In genomic region chr2:10030311-10030736, GRCh38 we compare ENCODE assay signal across 1 cellular context.
TF ChIP-seq lines count a peak whose summit lies in the region.

No MANE protein-coding gene starts in this region.

TF ChIP-seq in HepG2, 621 proteins besides CTCF, POLR2A, EP300 and RAD21 (continued from another document and continues in another):
- TF ChIP-seq, protein P1, sequence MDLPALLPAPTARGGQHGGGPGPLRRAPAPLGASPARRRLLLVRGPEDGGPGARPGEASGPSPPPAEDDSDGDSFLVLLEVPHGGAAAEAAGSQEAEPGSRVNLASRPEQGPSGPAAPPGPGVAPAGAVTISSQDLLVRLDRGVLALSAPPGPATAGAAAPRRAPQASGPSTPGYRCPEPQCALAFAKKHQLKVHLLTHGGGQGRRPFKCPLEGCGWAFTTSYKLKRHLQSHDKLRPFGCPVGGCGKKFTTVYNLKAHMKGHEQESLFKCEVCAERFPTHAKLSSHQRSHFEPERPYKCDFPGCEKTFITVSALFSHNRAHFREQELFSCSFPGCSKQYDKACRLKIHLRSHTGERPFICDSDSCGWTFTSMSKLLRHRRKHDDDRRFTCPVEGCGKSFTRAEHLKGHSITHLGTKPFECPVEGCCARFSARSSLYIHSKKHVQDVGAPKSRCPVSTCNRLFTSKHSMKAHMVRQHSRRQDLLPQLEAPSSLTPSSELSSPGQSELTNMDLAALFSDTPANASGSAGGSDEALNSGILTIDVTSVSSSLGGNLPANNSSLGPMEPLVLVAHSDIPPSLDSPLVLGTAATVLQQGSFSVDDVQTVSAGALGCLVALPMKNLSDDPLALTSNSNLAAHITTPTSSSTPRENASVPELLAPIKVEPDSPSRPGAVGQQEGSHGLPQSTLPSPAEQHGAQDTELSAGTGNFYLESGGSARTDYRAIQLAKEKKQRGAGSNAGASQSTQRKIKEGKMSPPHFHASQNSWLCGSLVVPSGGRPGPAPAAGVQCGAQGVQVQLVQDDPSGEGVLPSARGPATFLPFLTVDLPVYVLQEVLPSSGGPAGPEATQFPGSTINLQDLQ (CRISPR knock-in tag; IDR thresholded peaks at IDR 0.05): no peak
- TF ChIP-seq ARNT (IDR thresholded peaks at IDR 0.05) (no peak), SALL2 (CRISPR knock-in tag; IDR thresholded peaks at IDR 0.05) (no peak), ZNF614 (CRISPR knock-in tag; IDR thresholded peaks at IDR 0.05; ENCODE audit: borderline replicate concordance) (no peak), ZSCAN22 (CRISPR knock-in tag; IDR thresholded peaks at IDR 0.05) (no peak), ZNF546 (CRISPR knock-in tag; conservative IDR thresholded peaks at IDR 0.05) (no peak), ZNF180 (CRISPR knock-in tag; IDR thresholded peaks at IDR 0.05; ENCODE audit: borderline replicate concordance, low read depth) (no peak), HNF1B (CRISPR knock-in tag; IDR thresholded peaks at IDR 0.05) (peak; percentile 16; the same call in 1 of the 2 replicates), SMC3 (IDR thresholded peaks at IDR 0.05; ENCODE audit: low read length) (no peak), ZNF891 (CRISPR knock-in tag; IDR thresholded peaks at IDR 0.05) (no peak), CEBPB (IDR thresholded peaks at IDR 0.05; ENCODE audit: borderline replicate concordance, low read depth, low read length) (no peak), ZNF296 (CRISPR knock-in tag; conservative IDR thresholded peaks at IDR 0.05) (no peak), AHDC1 (CRISPR knock-in tag; IDR thresholded peaks at IDR 0.05; ENCODE audit: borderline replicate concordance) (no peak), SALL1 (CRISPR knock-in tag; IDR thresholded peaks at IDR 0.05) (peak; percentile 63), NFE2L2 (IDR thresholded peaks at IDR 0.05; ENCODE audit: low read length) (no peak), BCLAF1 (IDR thresholded peaks at IDR 0.05) (no peak), DPF2 (CRISPR knock-in tag; IDR thresholded peaks at IDR 0.05; ENCODE audit: borderline replicate concordance, low read depth) (no peak), HOMEZ (CRISPR knock-in tag; IDR thresholded peaks at IDR 0.05; ENCODE audit: low read depth) (no peak), ZNF605 (CRISPR knock-in tag; IDR thresholded peaks at IDR 0.05) (peak; percentile 35; the same call in 1 of the 2 replicates), GABPA (IDR thresholded peaks at IDR 0.05; ENCODE audit: low read depth, low read length) (no peak), GABPA (CRISPR knock-in tag; IDR thresholded peaks at IDR 0.05; ENCODE audit: low read depth) (peak; percentile 82), SETDB1 (CRISPR knock-in tag; IDR thresholded peaks at IDR 0.05; ENCODE audit: borderline replicate concordance) (no peak), ZNF510 (CRISPR knock-in tag; IDR thresholded peaks at IDR 0.05; ENCODE audit: low read depth) (no peak)
- TF ChIP-seq, protein P2, sequence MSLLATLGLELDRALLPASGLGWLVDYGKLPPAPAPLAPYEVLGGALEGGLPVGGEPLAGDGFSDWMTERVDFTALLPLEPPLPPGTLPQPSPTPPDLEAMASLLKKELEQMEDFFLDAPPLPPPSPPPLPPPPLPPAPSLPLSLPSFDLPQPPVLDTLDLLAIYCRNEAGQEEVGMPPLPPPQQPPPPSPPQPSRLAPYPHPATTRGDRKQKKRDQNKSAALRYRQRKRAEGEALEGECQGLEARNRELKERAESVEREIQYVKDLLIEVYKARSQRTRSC (CRISPR knock-in tag; IDR thresholded peaks at IDR 0.05; ENCODE audit: low read depth): no peak
- TF ChIP-seq, protein P3, sequence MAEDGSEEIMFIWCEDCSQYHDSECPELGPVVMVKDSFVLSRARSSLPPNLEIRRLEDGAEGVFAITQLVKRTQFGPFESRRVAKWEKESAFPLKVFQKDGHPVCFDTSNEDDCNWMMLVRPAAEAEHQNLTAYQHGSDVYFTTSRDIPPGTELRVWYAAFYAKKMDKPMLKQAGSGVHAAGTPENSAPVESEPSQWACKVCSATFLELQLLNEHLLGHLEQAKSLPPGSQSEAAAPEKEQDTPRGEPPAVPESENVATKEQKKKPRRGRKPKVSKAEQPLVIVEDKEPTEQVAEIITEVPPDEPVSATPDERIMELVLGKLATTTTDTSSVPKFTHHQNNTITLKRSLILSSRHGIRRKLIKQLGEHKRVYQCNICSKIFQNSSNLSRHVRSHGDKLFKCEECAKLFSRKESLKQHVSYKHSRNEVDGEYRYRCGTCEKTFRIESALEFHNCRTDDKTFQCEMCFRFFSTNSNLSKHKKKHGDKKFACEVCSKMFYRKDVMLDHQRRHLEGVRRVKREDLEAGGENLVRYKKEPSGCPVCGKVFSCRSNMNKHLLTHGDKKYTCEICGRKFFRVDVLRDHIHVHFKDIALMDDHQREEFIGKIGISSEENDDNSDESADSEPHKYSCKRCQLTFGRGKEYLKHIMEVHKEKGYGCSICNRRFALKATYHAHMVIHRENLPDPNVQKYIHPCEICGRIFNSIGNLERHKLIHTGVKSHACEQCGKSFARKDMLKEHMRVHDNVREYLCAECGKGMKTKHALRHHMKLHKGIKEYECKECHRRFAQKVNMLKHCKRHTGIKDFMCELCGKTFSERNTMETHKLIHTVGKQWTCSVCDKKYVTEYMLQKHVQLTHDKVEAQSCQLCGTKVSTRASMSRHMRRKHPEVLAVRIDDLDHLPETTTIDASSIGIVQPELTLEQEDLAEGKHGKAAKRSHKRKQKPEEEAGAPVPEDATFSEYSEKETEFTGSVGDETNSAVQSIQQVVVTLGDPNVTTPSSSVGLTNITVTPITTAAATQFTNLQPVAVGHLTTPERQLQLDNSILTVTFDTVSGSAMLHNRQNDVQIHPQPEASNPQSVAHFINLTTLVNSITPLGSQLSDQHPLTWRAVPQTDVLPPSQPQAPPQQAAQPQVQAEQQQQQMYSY (CRISPR knock-in tag; IDR thresholded peaks at IDR 0.05): peak; percentile 96
- TF ChIP-seq, protein P4, sequence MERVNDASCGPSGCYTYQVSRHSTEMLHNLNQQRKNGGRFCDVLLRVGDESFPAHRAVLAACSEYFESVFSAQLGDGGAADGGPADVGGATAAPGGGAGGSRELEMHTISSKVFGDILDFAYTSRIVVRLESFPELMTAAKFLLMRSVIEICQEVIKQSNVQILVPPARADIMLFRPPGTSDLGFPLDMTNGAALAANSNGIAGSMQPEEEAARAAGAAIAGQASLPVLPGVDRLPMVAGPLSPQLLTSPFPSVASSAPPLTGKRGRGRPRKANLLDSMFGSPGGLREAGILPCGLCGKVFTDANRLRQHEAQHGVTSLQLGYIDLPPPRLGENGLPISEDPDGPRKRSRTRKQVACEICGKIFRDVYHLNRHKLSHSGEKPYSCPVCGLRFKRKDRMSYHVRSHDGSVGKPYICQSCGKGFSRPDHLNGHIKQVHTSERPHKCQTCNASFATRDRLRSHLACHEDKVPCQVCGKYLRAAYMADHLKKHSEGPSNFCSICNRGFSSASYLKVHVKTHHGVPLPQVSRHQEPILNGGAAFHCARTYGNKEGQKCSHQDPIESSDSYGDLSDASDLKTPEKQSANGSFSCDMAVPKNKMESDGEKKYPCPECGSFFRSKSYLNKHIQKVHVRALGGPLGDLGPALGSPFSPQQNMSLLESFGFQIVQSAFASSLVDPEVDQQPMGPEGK (CRISPR knock-in tag; IDR thresholded peaks at IDR 0.05): no peak
- TF ChIP-seq, protein P5, sequence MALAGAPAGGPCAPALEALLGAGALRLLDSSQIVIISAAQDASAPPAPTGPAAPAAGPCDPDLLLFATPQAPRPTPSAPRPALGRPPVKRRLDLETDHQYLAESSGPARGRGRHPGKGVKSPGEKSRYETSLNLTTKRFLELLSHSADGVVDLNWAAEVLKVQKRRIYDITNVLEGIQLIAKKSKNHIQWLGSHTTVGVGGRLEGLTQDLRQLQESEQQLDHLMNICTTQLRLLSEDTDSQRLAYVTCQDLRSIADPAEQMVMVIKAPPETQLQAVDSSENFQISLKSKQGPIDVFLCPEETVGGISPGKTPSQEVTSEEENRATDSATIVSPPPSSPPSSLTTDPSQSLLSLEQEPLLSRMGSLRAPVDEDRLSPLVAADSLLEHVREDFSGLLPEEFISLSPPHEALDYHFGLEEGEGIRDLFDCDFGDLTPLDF (CRISPR knock-in tag; IDR thresholded peaks at IDR 0.05): no peak
- TF ChIP-seq, protein P6, sequence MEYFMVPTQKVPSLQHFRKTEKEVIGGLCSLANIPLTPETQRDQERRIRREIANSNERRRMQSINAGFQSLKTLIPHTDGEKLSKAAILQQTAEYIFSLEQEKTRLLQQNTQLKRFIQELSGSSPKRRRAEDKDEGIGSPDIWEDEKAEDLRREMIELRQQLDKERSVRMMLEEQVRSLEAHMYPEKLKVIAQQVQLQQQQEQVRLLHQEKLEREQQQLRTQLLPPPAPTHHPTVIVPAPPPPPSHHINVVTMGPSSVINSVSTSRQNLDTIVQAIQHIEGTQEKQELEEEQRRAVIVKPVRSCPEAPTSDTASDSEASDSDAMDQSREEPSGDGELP (IDR thresholded peaks at IDR 0.05; ENCODE audit: borderline replicate concordance, low read depth): no peak
